In the genomic region with DNA sequence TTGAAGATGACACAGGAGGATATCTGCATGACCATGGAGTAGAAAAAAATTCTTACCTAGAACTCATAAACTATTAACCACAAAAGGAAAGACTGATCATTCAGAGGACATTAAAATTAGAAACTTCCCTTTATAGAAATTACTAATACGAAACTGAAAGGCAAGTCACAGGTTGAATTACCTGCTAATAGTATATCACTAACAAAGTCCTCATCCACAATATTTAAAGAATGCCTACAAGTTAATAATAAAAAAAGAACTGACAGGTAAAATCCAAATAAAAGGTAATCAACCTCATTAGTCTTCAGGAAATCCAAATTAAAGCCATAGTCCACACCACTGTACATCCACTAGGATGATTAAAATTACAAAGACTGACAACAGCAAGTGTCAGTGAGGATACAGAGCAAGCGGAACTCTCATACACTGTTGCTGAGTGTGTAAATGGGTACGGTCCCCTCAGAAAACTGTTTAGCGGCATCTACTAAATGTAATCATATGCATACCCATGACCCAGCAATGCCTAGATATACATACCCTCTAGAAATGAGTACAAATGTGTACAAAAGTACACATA, we compare ENCODE assay signal across 12 cellular contexts.
A peak's percentile ranks its signal among the peaks of the same experiment; 100 is the strongest.
DNase-seq lines count a peak whose midpoint lies in the region; ATAC-seq and TF ChIP-seq lines count a peak whose summit lies in the region.
"Had no signal": no experiment of that assay in that cellular context is flagged by ENCODE, and none has a peak within 500 bp of the region (broad histone marks: within the 10 kb centered on the region; RNA-seq: fewer than 3 reads in every experiment).

No MANE protein-coding gene starts in this region.

- H3K27ac ChIP-seq in left ventricle myocardium inferior (replicated peaks), result peak overlapping the region; percentile 56
- peak overlapping the region in 1 of 2 donors; percentile 55 for H3K27ac ChIP-seq in right atrium auricular region

- H3K36me3 Mint-ChIP-seq in stimulated activated effector memory CD8-positive, alpha-beta T cell treated with anti-CD3 and anti-CD28 coated beads, Interleukin-12 subunit alpha, Interleukin-12 subunit beta, amount 100 ng/mL, for 72 hours, result no peaks in the 10 kb centered on the region

- H3K9me3 Mint-ChIP-seq in stimulated activated effector memory CD8-positive, alpha-beta T cell treated with anti-CD3 and anti-CD28 coated beads, Interleukin-12 subunit alpha, Interleukin-12 subunit beta, amount 100 ng/mL, for 72 hours, result no peaks in the 10 kb centered on the region

- no peak overlapping the region for H3K4me3 Mint-ChIP-seq in stimulated activated effector memory CD8-positive, alpha-beta T cell treated with anti-CD3 and anti-CD28 coated beads, Interleukin-12 subunit alpha, Interleukin-12 subunit beta, amount 100 ng/mL, for 72 hours

- no peaks in the 10 kb centered on the region for H3K27me3 ChIP-seq in left ventricle myocardium inferior (ENCODE audit: low read depth)
- H3K27me3 ChIP-seq in right atrium auricular region, result no peaks in the 10 kb centered on the region

- H3K27ac Mint-ChIP-seq in stimulated activated effector memory CD8-positive, alpha-beta T cell treated with anti-CD3 and anti-CD28 coated beads, Interleukin-12 subunit alpha, Interleukin-12 subunit beta, amount 100 ng/mL, for 72 hours, result no peak overlapping the region

- H3K4me1 Mint-ChIP-seq in stimulated activated effector memory CD8-positive, alpha-beta T cell treated with anti-CD3 and anti-CD28 coated beads, Interleukin-12 subunit alpha, Interleukin-12 subunit beta, amount 100 ng/mL, for 72 hours, result no peaks in the 10 kb centered on the region

- ATAC-seq in GM21723 (IDR thresholded peaks at IDR 0.05; ENCODE audit: unreplicated experiment) (peak; percentile 94), HG03139 (IDR thresholded peaks at IDR 0.05; ENCODE audit: unreplicated experiment) (peak; percentile 77)
- ATAC-seq in stimulated activated effector memory CD8-positive, alpha-beta T cell treated with anti-CD3 and anti-CD28 coated beads, Interleukin-12 subunit alpha, Interleukin-12 subunit beta, amount 100 ng/mL, for 72 hours, result peak; percentile 31

- H3K36me3 ChIP-seq in left ventricle myocardium inferior (no peaks in the 10 kb centered on the region), right atrium auricular region (no peaks in the 10 kb centered on the region)

- H3K4me1 ChIP-seq in left ventricle myocardium inferior (peaks cover 51% of the 10 kb centered on the region), right atrium auricular region (peaks cover 0 to 25% of the 10 kb centered on the region in 2 donors)

- intact Hi-C loops in left ventricle myocardium inferior (cut with micrococcal nuclease), result no loop called here

- DNase-seq in left ventricle myocardium inferior (no peak), right atrium auricular region (ENCODE audit: low spot score) (no peak), NCI-H146 treated with DMSO at 0.1 percent for 48 hours (lab: John Stamatoyannopoulos, UW; ENCODE audit: unreplicated experiment) (no peak), NCI-H446 (lab: John Stamatoyannopoulos, UW) (no peak), NCI-H1048 (lab: John Stamatoyannopoulos, UW) (no peak)
- DNase-seq in stimulated activated effector memory CD8-positive, alpha-beta T cell treated with anti-CD3 and anti-CD28 coated beads, Interleukin-12 subunit alpha, Interleukin-12 subunit beta, amount 100 ng/mL, for 72 hours (ENCODE audit: low spot score in 2 of 2), result no peak
- DNase-seq: DMS79 treated with DMSO at 0.1 percent for 48 hours; H7; NK-92 treated with Interleukin-12 subunit alpha and Interleukin-12 subunit beta, amount 100 ng/mL, for 24 hours; T-helper 1 cell had no signal

- H3K9me3 ChIP-seq in left ventricle myocardium inferior (replicated peaks) (peaks cover 10% of the 10 kb centered on the region), right atrium auricular region (no peaks in the 10 kb centered on the region)

- TF ChIP-seq CTCF in left ventricle myocardium inferior (IDR thresholded peaks at IDR 0.05; ENCODE audit: borderline replicate concordance) (no peak), right atrium auricular region (IDR thresholded peaks at IDR 0.05) (no peak)

- H3K4me3 ChIP-seq in left ventricle myocardium inferior (no peak overlapping the region), right atrium auricular region (no peak overlapping the region)

Comparison
In these comparisons a context has a peak if more than half of its experiments do, and no peak if none do; other contexts are left out.
1. ATAC-seq: peak in every context shown above with its lines; median percentile 94 in GM21723; 77 in HG03139; 31 in stimulated activated effector memory CD8-positive, alpha-beta T cell treated with anti-CD3 and anti-CD28 coated beads, Interleukin-12 subunit alpha, Interleukin-12 subunit beta, amount 100 ng/mL, for 72 hours.